ENCODE assay signal across 20 cellular contexts in the genomic region with DNA sequence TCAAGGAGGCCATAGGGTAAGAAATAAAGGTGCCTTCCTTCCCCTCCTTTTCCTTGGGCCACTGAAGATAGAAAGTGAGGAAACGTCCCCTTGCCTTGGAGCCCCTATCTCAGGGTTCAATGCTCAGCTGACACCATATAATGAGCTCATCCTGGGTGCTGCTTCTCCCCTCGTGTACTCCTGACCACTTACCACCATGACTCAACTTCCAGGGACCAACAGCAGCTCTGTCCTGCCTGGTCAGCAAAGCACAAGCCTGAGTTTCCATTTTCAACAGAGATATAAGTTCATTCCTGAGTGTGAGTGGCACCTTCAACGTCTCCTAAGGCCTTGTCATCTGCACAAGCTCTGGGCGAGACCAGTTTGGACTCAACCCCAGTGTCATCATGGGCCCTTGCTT.
DNase-seq lines count a peak whose midpoint lies in the region; ATAC-seq and TF ChIP-seq lines count a peak whose summit lies in the region.
"Had no signal": no experiment of that assay in that cellular context is flagged by ENCODE, and none has a peak within 500 bp of the region (broad histone marks: within the 10 kb centered on the region; RNA-seq: fewer than 3 reads in every experiment).

No MANE protein-coding gene starts in this region.

- WGBS in sigmoid colon, 2 donors, result 73 to 75% methylated on average over 4 of the region's 4 CpGs
- WGBS in upper lobe of left lung, 2 donors, result 65 to 67% methylated on average over 4 of the region's 4 CpGs
- 64 to 66% methylated on average over 4 of the region's 4 CpGs for WGBS in tibial nerve, 2 donors

- no peaks in the 10 kb centered on the region for H3K79me2 ChIP-seq in neural progenitor cell (ENCODE audit: low read depth)

- H3K27me3 Mint-ChIP-seq in endothelial cell (ENCODE audit: unreplicated experiment) (peaks cover 1% of the 10 kb centered on the region), neural progenitor cell (ENCODE audit: insufficient read depth, low read depth) (peaks cover 5% of the 10 kb centered on the region)

- no peaks in the 10 kb centered on the region for H3K4me1 Mint-ChIP-seq in endothelial cell (ENCODE audit: unreplicated experiment)
- peaks cover 12% of the 10 kb centered on the region for H3K4me1 Mint-ChIP-seq in neural progenitor cell
- H3K4me1 Mint-ChIP-seq: CD4-positive, alpha-beta memory T cell; naive thymus-derived CD8-positive, alpha-beta T cell had no signal

- H3K4me3 ChIP-seq in neural progenitor cell, result no peak overlapping the region
- no peak overlapping the region for H3K4me3 ChIP-seq in sigmoid colon
- H3K4me3 ChIP-seq in upper lobe of left lung, result no peak overlapping the region
- H3K4me3 ChIP-seq in tibial nerve, result no peak overlapping the region
- H3K4me3 ChIP-seq: esophagus squamous epithelium, spleen, vagina had no signal

- intact Hi-C loops in sigmoid colon (cut with DNase I), result no loop called here

- H3K36me3 ChIP-seq in neural progenitor cell, result no peaks in the 10 kb centered on the region
- H3K36me3 ChIP-seq in sigmoid colon, result no peaks in the 10 kb centered on the region
- H3K36me3 ChIP-seq in upper lobe of left lung, result no peaks in the 10 kb centered on the region
- no peaks in the 10 kb centered on the region for H3K36me3 ChIP-seq in tibial nerve
- H3K36me3 ChIP-seq: esophagus squamous epithelium, spleen, vagina had no signal

- TF ChIP-seq POLR2A in sigmoid colon (IDR thresholded peaks at IDR 0.05), result no peak
- no peak for TF ChIP-seq POLR2A in upper lobe of left lung (IDR thresholded peaks at IDR 0.05)
- no peak for TF ChIP-seq POLR2A in tibial nerve (IDR thresholded peaks at IDR 0.05)

- TF ChIP-seq EP300 in sigmoid colon (IDR thresholded peaks at IDR 0.05) (no peak), upper lobe of left lung (IDR thresholded peaks at IDR 0.05) (no peak), tibial nerve (IDR thresholded peaks at IDR 0.05) (no peak)

- ATAC-seq in upper lobe of left lung (ENCODE audit: low FRiP score in 2 of 2), result no peak
- ATAC-seq in GM18520 (IDR thresholded peaks at IDR 0.05; ENCODE audit: unreplicated experiment), result no peak
- ATAC-seq: naive thymus-derived CD8-positive, alpha-beta T cell had no signal

- H2AFZ ChIP-seq in neural progenitor cell (replicated peaks), result no peak overlapping the region

- H3K9me3 ChIP-seq in neural progenitor cell (ENCODE audit: low read depth) (no peaks in the 10 kb centered on the region), sigmoid colon (no peaks in the 10 kb centered on the region), upper lobe of left lung (no peaks in the 10 kb centered on the region), tibial nerve (no peaks in the 10 kb centered on the region)
- H3K9me3 ChIP-seq: esophagus squamous epithelium, spleen, vagina had no signal

- DNase-seq in EH (ENCODE audit: low read depth), result peak; percentile 65
- DNase-seq in MV-4-11 (lab: John Stamatoyannopoulos, UW), result peak; percentile 16
- no peak for DNase-seq in endothelial cell (ENCODE audit: low spot score)
- DNase-seq in neural progenitor cell (ENCODE audit: low spot score), result no peak
- DNase-seq in sigmoid colon, result no peak
- no peak for DNase-seq in upper lobe of left lung
- no peak for DNase-seq in tibial nerve (ENCODE audit: low spot score in 2 of 2)
- DNase-seq: amniotic stem cell; CD4-positive, alpha-beta memory T cell; effector CD4-positive, alpha-beta T cell; esophagus squamous epithelium; KBM-7; naive thymus-derived CD8-positive, alpha-beta T cell; NCI-H1105 treated with DMSO at 0.1 percent for 48 hours; NCI-H526; SHP77 treated with DMSO at 0.1 percent for 48 hours; spleen; T-helper 1 cell had no signal

- H3K36me3 Mint-ChIP-seq in endothelial cell (ENCODE audit: low read depth, unreplicated experiment) (no peaks in the 10 kb centered on the region), neural progenitor cell (no peaks in the 10 kb centered on the region)
- H3K36me3 Mint-ChIP-seq: CD4-positive, alpha-beta memory T cell; naive thymus-derived CD8-positive, alpha-beta T cell had no signal

- H3K9me3 Mint-ChIP-seq in endothelial cell (ENCODE audit: unreplicated experiment) (peaks cover 3% of the 10 kb centered on the region), neural progenitor cell (peaks cover 3% of the 10 kb centered on the region)
- H3K9me3 Mint-ChIP-seq: CD4-positive, alpha-beta memory T cell; naive thymus-derived CD8-positive, alpha-beta T cell had no signal

- peak overlapping the region; percentile 18 for H3K27ac Mint-ChIP-seq in endothelial cell (ENCODE audit: unreplicated experiment)
- peak overlapping the region; percentile 69 for H3K27ac Mint-ChIP-seq in neural progenitor cell
- H3K27ac Mint-ChIP-seq: CD4-positive, alpha-beta memory T cell; naive thymus-derived CD8-positive, alpha-beta T cell had no signal

- H3K27me3 ChIP-seq in neural progenitor cell (no peaks in the 10 kb centered on the region), sigmoid colon (no peaks in the 10 kb centered on the region), upper lobe of left lung (no peaks in the 10 kb centered on the region), tibial nerve (no peaks in the 10 kb centered on the region)
- H3K27me3 ChIP-seq: esophagus squamous epithelium, spleen, vagina had no signal

- H3K27ac ChIP-seq in neural progenitor cell (no peak overlapping the region), sigmoid colon (no peak overlapping the region), upper lobe of left lung (no peak overlapping the region), tibial nerve (no peak overlapping the region)
- H3K27ac ChIP-seq: esophagus squamous epithelium, spleen, vagina had no signal

- H3K4me1 ChIP-seq in neural progenitor cell, result no peaks in the 10 kb centered on the region
- no peaks in the 10 kb centered on the region for H3K4me1 ChIP-seq in sigmoid colon
- H3K4me1 ChIP-seq in upper lobe of left lung, result no peaks in the 10 kb centered on the region
- H3K4me1 ChIP-seq in tibial nerve, result no peaks in the 10 kb centered on the region
- H3K4me1 ChIP-seq: esophagus squamous epithelium, spleen, vagina had no signal

- H3K9ac ChIP-seq in neural progenitor cell, result no peak overlapping the region

- no peaks in the 10 kb centered on the region for H3F3A ChIP-seq in neural progenitor cell (ENCODE audit: low read depth)

- no peak overlapping the region for H3K4me2 ChIP-seq in neural progenitor cell

- H3K4me3 Mint-ChIP-seq in endothelial cell (ENCODE audit: unreplicated experiment) (no peak overlapping the region), neural progenitor cell (no peak overlapping the region)
- H3K4me3 Mint-ChIP-seq: CD4-positive, alpha-beta memory T cell; naive thymus-derived CD8-positive, alpha-beta T cell had no signal

- TF ChIP-seq CTCF in endothelial cell (IDR thresholded peaks at IDR 0.05; ENCODE audit: unreplicated experiment) (no peak), neural progenitor cell (IDR thresholded peaks at IDR 0.05) (no peak), sigmoid colon (IDR thresholded peaks at IDR 0.05) (no peak), upper lobe of left lung (IDR thresholded peaks at IDR 0.05) (no peak), tibial nerve (IDR thresholded peaks at IDR 0.05) (no peak)

- H4K20me1 ChIP-seq in neural progenitor cell (ENCODE audit: low read depth), result no peaks in the 10 kb centered on the region

Comparison
In these comparisons a context has a peak if more than half of its experiments do, and no peak if none do; other contexts are left out.
1. DNase-seq: peak in EH (single experiment) and MV-4-11 (single experiment); none in endothelial cell (single experiment), neural progenitor cell (single experiment), sigmoid colon (single experiment), upper lobe of left lung (0 of 2) and tibial nerve (0 of 2).